ENCODE assay signal across 23 cellular contexts in genomic region chr5:35186749-35187148, GRCh38. TPM values are rescaled to one million over a fixed set of nuclear protein-coding genes. Genes with fewer than 3 reads are reported as not detected.
DNase-seq lines count a peak whose midpoint lies in the region; ATAC-seq, FAIRE-seq and TF ChIP-seq lines count a peak whose summit lies in the region.
"Had no signal": no experiment of that assay in that cellular context is flagged by ENCODE, and none has a peak within 500 bp of the region (broad histone marks: within the 10 kb centered on the region; RNA-seq: fewer than 3 reads in every experiment).

No MANE protein-coding gene starts in this region.

- H3K27me3 ChIP-seq in H1 (replicated peaks in 1 of 4; ENCODE audit: control insufficient read depth in 3 of 4, extremely low read depth in 1 of 4, insufficient read depth in 3 of 4, low read length in 3 of 4) (no peaks in the 10 kb centered on the region; a peak in 1 of 7 replicates), stomach (no peaks in the 10 kb centered on the region)
- H3K27me3 ChIP-seq: BE2C had no signal

- no peak overlapping the region for H3K4me2 ChIP-seq in H1 (ENCODE audit: insufficient read depth in 1 of 2, low read depth in 2 of 2, low read length in 2 of 2)

- TF ChIP-seq POLR2A in H1 (IDR thresholded peaks at IDR 0.05; ENCODE audit: control extremely low read depth in 1 of 2, low read depth in 2 of 2, low read length in 2 of 2) (no peak), stomach (IDR thresholded peaks at IDR 0.05) (no peak)

- intact Hi-C loops in stomach (cut with DNase I; ENCODE audit: low total_unique reads), result no loop called here

- no peak overlapping the region for H3K14ac ChIP-seq in H1 (ENCODE audit: insufficient read length)

- no peak overlapping the region; the same call in 1 of the 2 replicates for H3K18ac ChIP-seq in H1 (ENCODE audit: extremely low read depth, low read length)

- CTCF ChIA-PET in H1 (lab: Charles Lee; ENCODE audit: partially characterized antibody), result interaction anchor here (1.5 to 3.1 kb wide), 2 partner anchors 16 to 96 kb away, joined by 5 to 13 read pairs; no protein-coding TSS in a partner anchor

- H3K9ac ChIP-seq in H1 (replicated peaks in 1 of 4; ENCODE audit: extremely low read depth in 1 of 4, low read depth in 3 of 4, low read length in 3 of 4), result no peak overlapping the region
- H3K9ac ChIP-seq: GM23248 had no signal

- H2BK5ac ChIP-seq in H1 (ENCODE audit: low read depth, low read length), result no peak overlapping the region

- H4K20me1 ChIP-seq in H1 (replicated peaks in 1 of 2; ENCODE audit: control insufficient read depth in 1 of 2, insufficient read depth in 2 of 2, low read length in 2 of 2), result no peaks in the 10 kb centered on the region

- H2BK20ac ChIP-seq in H1 (ENCODE audit: low read length), result 0 out of 2 replicates have a peak overlapping the region, but pooled peaks have one; percentile 48

- no peaks in the 10 kb centered on the region for H3K4me1 ChIP-seq in H1 (replicated peaks in 1 of 4; ENCODE audit: control insufficient read depth in 3 of 4, insufficient read depth in 4 of 4, low read length in 3 of 4)
- H3K4me1 ChIP-seq in stomach, result peaks cover 0 to 16% (median 13%) of the 10 kb centered on the region in 4 donors
- H3K4me1 ChIP-seq: BE2C had no signal

- no peak overlapping the region for H2AK5ac ChIP-seq in H1 (ENCODE audit: low read depth, low read length)

- H3K23ac ChIP-seq in H1 (ENCODE audit: insufficient read length), result no peak overlapping the region

- TF ChIP-seq EP300 in H1 (IDR thresholded peaks at IDR 0.05; ENCODE audit: borderline replicate concordance in 1 of 2, low read depth in 2 of 2, low read length in 2 of 2) (no peak), stomach (IDR thresholded peaks at IDR 0.05) (no peak)

- H3K9me3 ChIP-seq in H1 (ENCODE audit: insufficient read depth in 2 of 2, low read depth in 1 of 2, low read length in 1 of 2) (no peaks in the 10 kb centered on the region), stomach (no peaks in the 10 kb centered on the region)
- H3K9me3 ChIP-seq: BE2C had no signal

- peak overlapping the region in 2 of 3 experiments; percentile 68 to 94 for H3K27ac Mint-ChIP-seq in nephron
- H3K27ac Mint-ChIP-seq: CD4-positive, CD25-positive, alpha-beta regulatory T cell; CD8-positive, alpha-beta memory T cell had no signal

- H3K23me2 ChIP-seq in H1 (ENCODE audit: low read depth, low read length), result no peaks in the 10 kb centered on the region

- H2BK15ac ChIP-seq in H1 (ENCODE audit: low read length), result no peak overlapping the region

- H3K4me3 Mint-ChIP-seq in nephron, result no peak overlapping the region
- H3K4me3 Mint-ChIP-seq: CD8-positive, alpha-beta memory T cell had no signal

- H3K27ac ChIP-seq in H1 (ENCODE audit: low read depth, low read length), result no peak overlapping the region
- peak overlapping the region; percentile 6 to 80 (median 74) for H3K27ac ChIP-seq in stomach
- H3K27ac ChIP-seq: GM23248 had no signal

- H3K4me1 Mint-ChIP-seq in nephron, result peaks cover 19% of the 10 kb centered on the region
- H3K4me1 Mint-ChIP-seq: CD4-positive, CD25-positive, alpha-beta regulatory T cell; CD8-positive, alpha-beta memory T cell had no signal

- no peak for TF ChIP-seq RAD21 in H1 (IDR thresholded peaks at IDR 0.05 in 1 of 2, conservative IDR thresholded peaks at IDR 0.05 in 1 of 2; ENCODE audit: low read depth in 2 of 2, low read length in 2 of 2)

- no peak overlapping the region for H3K56ac ChIP-seq in H1 (replicated peaks; ENCODE audit: insufficient read length, low read depth, low read length)

- 96% methylated on average over 5 of the region's 5 CpGs; no CpG with 5 or more reads in 1 of the 2 experiments for WGBS in H1 (ENCODE audit: extremely low coverage in 1 of 2, insufficient coverage in 1 of 2, insufficient read length in 1 of 2, insufficient replicate concordance in 2 of 2, low coverage in 1 of 2, low lambda C conversion rate in 2 of 2, missing lambda C conversion rate in 1 of 2), 2 experiments
- WGBS in stomach, 5 donors, result 36 to 59% (median 50%) methylated on average over 5 of the region's 5 CpGs

- no peaks in the 10 kb centered on the region for H3K36me3 ChIP-seq in H1 (ENCODE audit: control insufficient read depth in 2 of 4, insufficient read depth in 4 of 4, low read length in 3 of 4)
- H3K36me3 ChIP-seq in stomach, result no peaks in the 10 kb centered on the region
- H3K36me3 ChIP-seq: BE2C had no signal

- H4K91ac ChIP-seq in H1 (replicated peaks; ENCODE audit: insufficient read length, low read length), result no peak overlapping the region

- H2BK12ac ChIP-seq in H1 (ENCODE audit: low read depth, low read length), result no peak overlapping the region

- H3K4me3 ChIP-seq in H1 (ENCODE audit: extremely low read depth in 1 of 4, insufficient read depth in 2 of 4, low read depth in 3 of 4, low read length in 4 of 4) (no peak overlapping the region), stomach (no peak overlapping the region)
- H3K4me3 ChIP-seq: GM23248 had no signal

- H4K5ac ChIP-seq in H1 (ENCODE audit: insufficient read length, low read depth, low read length), result no peak overlapping the region

- peaks cover 5% of the 10 kb centered on the region for H3K27me3 Mint-ChIP-seq in nephron (ENCODE audit: low read depth)
- H3K27me3 Mint-ChIP-seq: CD4-positive, CD25-positive, alpha-beta regulatory T cell had no signal

- no peak for FAIRE-seq in H1 (lab: Jason Lieb, UNC)
- FAIRE-seq: A204.1, GM12891, GM19239, H54 had no signal

- no peak overlapping the region for H4K8ac ChIP-seq in H1 (ENCODE audit: extremely low read depth, insufficient read depth, low read length)

- H3K9me3 Mint-ChIP-seq in nephron, result no peaks in the 10 kb centered on the region
- H3K9me3 Mint-ChIP-seq: CD8-positive, alpha-beta memory T cell had no signal

- no peak overlapping the region for H3K4ac ChIP-seq in H1 (replicated peaks; ENCODE audit: insufficient read length, low read depth, low read length)

- H2BK120ac ChIP-seq in H1 (replicated peaks; ENCODE audit: low read depth, low read length), result no peak overlapping the region

- H3K36me3 Mint-ChIP-seq in nephron (ENCODE audit: low read depth), result no peaks in the 10 kb centered on the region
- H3K36me3 Mint-ChIP-seq: CD4-positive, CD25-positive, alpha-beta regulatory T cell; CD8-positive, alpha-beta memory T cell had no signal

- H3K79me2 ChIP-seq in H1 (ENCODE audit: control insufficient read depth in 1 of 2, insufficient read depth in 2 of 2, low read length in 2 of 2), result no peaks in the 10 kb centered on the region

- TF ChIP-seq CTCF in H1 (IDR thresholded peaks at IDR 0.05; ENCODE audit: control extremely low read depth in 1 of 3, insufficient read depth in 1 of 3, low read depth in 1 of 3, low read length in 3 of 3) (no peak), nephron (IDR thresholded peaks at IDR 0.05; ENCODE audit: unreplicated experiment in 3 of 3) (no peak), stomach (IDR thresholded peaks at IDR 0.05) (no peak)

- H2AFZ ChIP-seq in H1 (ENCODE audit: low read length), result no peak overlapping the region
- H2AFZ ChIP-seq: GM23248 had no signal

- POLR2A ChIA-PET in H1 (lab: Charles Lee; ENCODE audit: partially characterized antibody), result no interaction called here

- H3K79me1 ChIP-seq in H1 (ENCODE audit: low read depth, low read length), result no peaks in the 10 kb centered on the region

- DNase-seq in H1 (ENCODE audit: low read depth in 1 of 2, low spot score in 2 of 2) (no peak), stomach (peak; percentile 54), cerebellar nuclear complex (lab: John Stamatoyannopoulos, UW) (no peak), NCI-H748 treated with DMSO at 0.1 percent for 48 hours (lab: John Stamatoyannopoulos, UW) (no peak)
- DNase-seq: ACHN; BE2C; C1 segment of cervical spinal cord; CD4-positive, CD25-positive, alpha-beta regulatory T cell; CD8-positive, alpha-beta memory T cell; COR-L47; DMS 273 treated with DMSO at 0.1 percent for 48 hours; DMS53; DND-41; EL; GM23248; HCEC 1CT had no signal

- ATAC-seq in GM19351 (IDR thresholded peaks at IDR 0.05; ENCODE audit: unreplicated experiment), result no peak

TF ChIP-seq in H1, 55 proteins besides CTCF, POLR2A, EP300 and RAD21:
- no peak for TF ChIP-seq PHF8 (conservative IDR thresholded peaks at IDR 0.05; ENCODE audit: low read depth, low read length)

RNA-seq across cellular contexts. Expression of gene PRLR, which starts 43.5 kb away (rescaled TPM):
- total RNA-seq in H1 (2021; fragmentation: NEBNext Ultra II Directional; extraction: Animal tissue kit (Norgen Biotek cat#: 25700)), result 2.5 and 2.7 TPM in 2 replicates
- polyA plus RNA-seq in H1 (2011; rRNA removed) (0.41 and 0.53 TPM in 2 replicates), stomach (under 1 TPM; 0.56 to 0.92 (median 0.63) TPM)
- 0.49 TPM for polyA plus RNA-seq in H1 (2011; cell fraction: cytosol; rRNA removed)
- 1.4 TPM for polyA plus RNA-seq in H1 (2011; cell fraction: nucleus; rRNA removed)
- 0.72 to 1.2 TPM (median 1.1 TPM) in 4 replicates for polyA plus RNA-seq in H1 (2012, experiment 1 of 2)
- polyA plus RNA-seq in H1 (2012, experiment 2 of 2), result 0.01 TPM
- 0.71 TPM for polyA plus RNA-seq in H1 (2013, experiment 1 of 2)
- polyA plus RNA-seq in H1 (2013, experiment 2 of 2), result 0.83 TPM
- polyA minus RNA-seq in H1 (2011; rRNA and poly(A)+ RNA removed), result 3.9 and 10.0 TPM in 2 replicates
- 1.1 TPM for polyA minus RNA-seq in H1 (2011; cell fraction: cytosol; rRNA and poly(A)+ RNA removed)
- 5.8 TPM for polyA minus RNA-seq in H1 (2011; cell fraction: nucleus; rRNA and poly(A)+ RNA removed)
- total RNA-seq in stomach, result 10 to 100 TPM in 3 of 5 donors, 1 to 10 TPM in 1, not detected in 1; 4.5 to 33.2 (median 10.9) TPM
- total RNA-seq: CD4-positive, CD25-positive, alpha-beta regulatory T cell; CD8-positive, alpha-beta memory T cell; G401 had no signal
- polyA plus RNA-seq: CD4-positive, CD25-positive, alpha-beta regulatory T cell; CD8-positive, alpha-beta memory T cell had no signal
